Comparison of ENCODE assay signal across 23 cellular contexts in the genomic region with DNA sequence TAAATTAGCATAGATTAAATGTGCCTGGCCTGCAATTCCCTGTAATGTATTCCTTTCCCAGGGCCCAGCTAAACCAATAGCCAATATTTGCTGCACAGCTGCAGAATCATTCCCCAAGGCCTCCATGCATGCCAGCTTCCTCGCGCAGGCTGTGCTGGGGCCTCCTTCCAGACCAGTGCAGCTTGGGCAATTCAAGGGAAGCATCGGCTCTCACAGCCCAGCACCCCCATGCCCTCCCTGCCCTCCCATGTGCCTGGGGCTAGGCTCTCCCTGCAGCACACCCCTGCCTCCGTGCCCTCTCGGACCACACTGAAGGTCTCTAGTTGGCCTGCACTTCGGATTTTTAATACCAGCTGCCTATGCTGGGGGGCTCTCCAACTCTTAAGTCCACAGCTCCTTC.
"Had no signal": no experiment of that assay in that cellular context is flagged by ENCODE, and none has a peak within 500 bp of the region (broad histone marks: within the 10 kb centered on the region; RNA-seq: fewer than 3 reads in every experiment).

No MANE protein-coding gene starts in this region.

- H3K36me3 ChIP-seq: SJSA1 had no signal

- H3K4me3 Mint-ChIP-seq: IgD-negative memory B cell had no signal

- DNase-seq: Kasumi-1, MM.1S, NCI-H1092 treated with DMSO at 0.1 percent for 48 hours, NCI-H1436, NCI-H187, NCI-H2029, NCI-H2081 treated with DMSO at 0.1 percent for 48 hours, NCI-H2171, NCI-H226, NCI-H446, NCI-H510A, NCI-H524 treated with DMSO at 0.1 percent for 48 hours, NCI-H69, NCI-H774, Right ventricle myocardium superior, RPMI8226, SIG-M5 had no signal

- H3K27ac Mint-ChIP-seq: IgD-negative memory B cell had no signal

- H3K4me1 ChIP-seq: SJSA1 had no signal

- H3K9me3 ChIP-seq: SJSA1 had no signal

- H3K4me3 ChIP-seq: K562, SJSA1, SK-N-MC had no signal

- H3K4me2 ChIP-seq: KMS-11 had no signal

- H3K27ac ChIP-seq: HL-60, KMS-11, SJSA1, SK-N-MC had no signal

- H3K9ac ChIP-seq: KMS-11 had no signal

- H3K27me3 ChIP-seq: SJSA1 had no signal

- ATAC-seq: K562 had no signal
